In the genomic region with DNA sequence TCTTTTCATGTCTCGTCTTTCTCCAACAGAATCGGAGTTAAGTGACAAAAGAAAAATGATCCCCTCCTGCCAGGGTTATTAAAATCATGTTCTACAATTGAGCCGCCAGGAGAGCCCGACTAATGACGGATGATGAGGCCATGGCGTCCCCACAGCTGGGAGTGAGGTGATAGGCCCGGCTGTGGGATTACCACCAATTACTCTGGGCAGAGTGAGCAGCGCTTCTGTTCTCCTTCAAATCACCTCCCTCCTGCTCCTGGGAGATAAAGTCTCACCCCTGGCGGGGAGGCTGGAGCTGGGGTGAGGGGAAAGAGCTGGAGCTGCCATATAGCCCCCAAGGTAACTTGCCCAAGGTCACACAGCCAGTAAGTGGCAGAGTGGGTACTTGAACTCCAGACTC, we compare ENCODE assay signal across 29 cellular contexts. TPM values are rescaled to one million over a fixed set of nuclear protein-coding genes. Genes with fewer than 3 reads are reported as not detected.
DNase-seq lines count a peak whose midpoint lies in the region; ATAC-seq and TF ChIP-seq lines count a peak whose summit lies in the region.
"Had no signal": no experiment of that assay in that cellular context is flagged by ENCODE, and none has a peak within 500 bp of the region (broad histone marks: within the 10 kb centered on the region; RNA-seq: fewer than 3 reads in every experiment).

No MANE protein-coding gene starts in this region.

- TF ChIP-seq CTCF in CD14-positive monocyte (IDR thresholded peaks at IDR 0.05), result no peak
- TF ChIP-seq CTCF in endodermal cell (conservative IDR thresholded peaks at IDR 0.05), result no peak
- no peak for TF ChIP-seq CTCF in PC-9 (conservative IDR thresholded peaks at IDR 0.05)

- H3K9me3 Mint-ChIP-seq in CD14-positive monocyte (no peaks in the 10 kb centered on the region), endodermal cell (no peaks in the 10 kb centered on the region)
- H3K9me3 Mint-ChIP-seq: activated naive CD4-positive, alpha-beta T cell treated with anti-CD3 and anti-CD28 coated beads, Interleukin-2, amount 50 U/mL, for 72 hours; activated T-helper 2 cell treated with anti-CD3 and anti-CD28 coated beads, Interferon-gamma antibody, Interleukin-2, Interleukin-4, amounts not matched to agents 10 μg/mL and 5 μg/mL and 100 μg/mL, durations not matched to agents 14 hours and 24 hours and 36 hours; natural killer cell; stimulated activated naive B cell treated with anti-CD40 and anti-IgM and Interleukin-4, amounts not matched to agents 10 μg/mL and 1 μg/mL and 100 μg/mL, for 72 hours had no signal

- CTCF ChIA-PET in PC-9 (lab: Charles Lee), result interaction anchor here (0.6 kb wide), 1 partner anchor 175 kb away, joined by 4 read pairs; no protein-coding TSS in a partner anchor

- H3K27ac ChIP-seq in endodermal cell (ENCODE audit: low read depth, low read length), result peak overlapping the region; percentile 66
- no peak overlapping the region for H3K27ac ChIP-seq in PC-9
- H3K27ac ChIP-seq: BLaER1, gastrocnemius medialis, hepatocyte, lower lobe of right lung, pancreas had no signal

- H3K4me3 ChIP-seq in endodermal cell (ENCODE audit: low read length), result no peak overlapping the region
- no peak overlapping the region for H3K4me3 ChIP-seq in PC-9
- H3K4me3 ChIP-seq: BLaER1, gastrocnemius medialis, hepatocyte, lower lobe of right lung, mucosa of descending colon, pancreas had no signal

- H3K4me1 Mint-ChIP-seq in CD14-positive monocyte (peaks cover 25% of the 10 kb centered on the region), endodermal cell (peaks cover 25% of the 10 kb centered on the region)
- H3K4me1 Mint-ChIP-seq: natural killer cell; stimulated activated naive B cell treated with anti-CD40 and anti-IgM and Interleukin-4, amounts not matched to agents 10 μg/mL and 1 μg/mL and 100 μg/mL, for 72 hours had no signal

- H3K36me3 ChIP-seq in endodermal cell (ENCODE audit: control insufficient read depth, insufficient read depth, low read length) (no peaks in the 10 kb centered on the region), PC-9 (ENCODE audit: low read depth) (no peaks in the 10 kb centered on the region)
- H3K36me3 ChIP-seq: BLaER1, gastrocnemius medialis, lower lobe of right lung, pancreas had no signal

- no peak for ATAC-seq in GM21825 (IDR thresholded peaks at IDR 0.05; ENCODE audit: unreplicated experiment)
- no peak for ATAC-seq in HG02852 (IDR thresholded peaks at IDR 0.05; ENCODE audit: unreplicated experiment)
- ATAC-seq: activated naive CD4-positive, alpha-beta T cell treated with anti-CD3 and anti-CD28 coated beads, Interleukin-2, amount 50 U/mL, for 72 hours; gastrocnemius medialis; mucosa of descending colon; natural killer cell; stimulated activated naive B cell treated with anti-CD40 and anti-IgM and Interleukin-4, amounts not matched to agents 10 μg/mL and 1 μg/mL and 100 μg/mL, for 72 hours had no signal

- peaks cover 10% of the 10 kb centered on the region for H3K4me1 ChIP-seq in endodermal cell (ENCODE audit: control insufficient read depth, insufficient read depth, low read length)
- H3K4me1 ChIP-seq in PC-9 (replicated peaks; ENCODE audit: insufficient read depth), result no peaks in the 10 kb centered on the region
- H3K4me1 ChIP-seq: BLaER1, gastrocnemius medialis, lower lobe of right lung, pancreas had no signal

- WGBS in endodermal cell (ENCODE audit: insufficient coverage in 1 of 2, insufficient read length in 1 of 2), 2 experiments, result 84 to 90% methylated on average over 6 to 9 of the region's 9 CpGs

- H3K27ac Mint-ChIP-seq in CD14-positive monocyte, result peak overlapping the region in 3 of 7 donors; percentile 26 to 55 (median 35)
- no peak overlapping the region for H3K27ac Mint-ChIP-seq in endodermal cell
- H3K27ac Mint-ChIP-seq: activated T-helper 2 cell treated with anti-CD3 and anti-CD28 coated beads, Interferon-gamma antibody, Interleukin-2, Interleukin-4, amounts not matched to agents 10 μg/mL and 5 μg/mL and 100 μg/mL, durations not matched to agents 14 hours and 24 hours and 36 hours; natural killer cell; stimulated activated naive B cell treated with anti-CD40 and anti-IgM and Interleukin-4, amounts not matched to agents 10 μg/mL and 1 μg/mL and 100 μg/mL, for 72 hours had no signal

- no peak overlapping the region for H3K9ac ChIP-seq in endodermal cell (ENCODE audit: extremely low read depth, low read length, poor library complexity, severe bottlenecking)
- H3K9ac ChIP-seq: BLaER1 had no signal

- H2AFZ ChIP-seq in PC-9, result no peak overlapping the region
- H2AFZ ChIP-seq: hepatocyte had no signal

- no peaks in the 10 kb centered on the region for H3K79me2 ChIP-seq in PC-9 (ENCODE audit: low read depth)
- H3K79me2 ChIP-seq: hepatocyte had no signal

- H3K4me3 Mint-ChIP-seq in CD14-positive monocyte, result no peak overlapping the region
- no peak overlapping the region for H3K4me3 Mint-ChIP-seq in endodermal cell
- H3K4me3 Mint-ChIP-seq: natural killer cell; stimulated activated naive B cell treated with anti-CD40 and anti-IgM and Interleukin-4, amounts not matched to agents 10 μg/mL and 1 μg/mL and 100 μg/mL, for 72 hours had no signal

- H3K9me3 ChIP-seq in endodermal cell (ENCODE audit: control insufficient read depth, low read length), result no peaks in the 10 kb centered on the region
- no peaks in the 10 kb centered on the region for H3K9me3 ChIP-seq in PC-9 (ENCODE audit: insufficient read depth, low read depth)
- H3K9me3 ChIP-seq: BLaER1, gastrocnemius medialis, lower lobe of right lung, mucosa of descending colon, pancreas had no signal

- H3K27me3 Mint-ChIP-seq in CD14-positive monocyte (ENCODE audit: low read depth in 3 of 3), result peaks cover 0 to 3% (median 0%) of the 10 kb centered on the region in 3 donors
- H3K27me3 Mint-ChIP-seq in endodermal cell (ENCODE audit: insufficient read depth), result no peaks in the 10 kb centered on the region

- H3K9me2 ChIP-seq in PC-9 (ENCODE audit: insufficient read depth), result no peaks in the 10 kb centered on the region

- POLR2A ChIA-PET in PC-9 (lab: Charles Lee; ENCODE audit: unreplicated experiment), result no interaction called here

- H3K36me3 Mint-ChIP-seq in CD14-positive monocyte, result no peaks in the 10 kb centered on the region
- no peaks in the 10 kb centered on the region for H3K36me3 Mint-ChIP-seq in endodermal cell (ENCODE audit: low read depth)
- H3K36me3 Mint-ChIP-seq: activated naive CD4-positive, alpha-beta T cell treated with anti-CD3 and anti-CD28 coated beads, Interleukin-2, amount 50 U/mL, for 72 hours; natural killer cell; stimulated activated naive B cell treated with anti-CD40 and anti-IgM and Interleukin-4, amounts not matched to agents 10 μg/mL and 1 μg/mL and 100 μg/mL, for 72 hours had no signal

- H3K4me2 ChIP-seq in PC-9, result no peak overlapping the region
- H3K4me2 ChIP-seq: BLaER1, hepatocyte had no signal

- intact Hi-C loops in CD14-positive monocyte (cut with micrococcal nuclease), result loop anchor here (2.0 to 5.0 kb wide), 2 partner anchors 805 kb away; no protein-coding TSS in a partner anchor
- intact Hi-C loops in PC-9 (cut with micrococcal nuclease; ENCODE audit: unreplicated experiment), result loop anchor here (5.0 kb wide), 2 partner anchors 660 to 805 kb away; no protein-coding TSS in a partner anchor

- H3F3A ChIP-seq in PC-9 (ENCODE audit: insufficient read depth, low read depth), result no peaks in the 10 kb centered on the region

- H4K20me1 ChIP-seq in PC-9 (ENCODE audit: insufficient read depth), result no peaks in the 10 kb centered on the region
- H4K20me1 ChIP-seq: BLaER1 had no signal

- no TSS peak for BruUV-seq in PC-9 (replicated peaks; lab: Mats Ljungman, UMichigan)

- DNase-seq in CD14-positive monocyte (ENCODE audit: low spot score) (peak; percentile 29), NCI-H1436 treated with DMSO at 0.1 percent for 48 hours (lab: John Stamatoyannopoulos, UW) (peak; percentile 30), NCI-H82 treated with DMSO at 0.1 percent for 48 hours (lab: John Stamatoyannopoulos, UW; ENCODE audit: unreplicated experiment) (peak; percentile 48), endodermal cell (peak; percentile 49), NCI-H2081 (lab: John Stamatoyannopoulos, UW) (no peak), PC-9 (no peak)
- DNase-seq: ACHN; activated CD4-positive, alpha-beta T cell treated with anti-CD3 and anti-CD28 coated beads for 48 hours; amygdala; DMS53; gastrocnemius medialis; lower lobe of right lung; mucosa of descending colon; natural killer cell; NCI-H2029 treated with DMSO at 0.1 percent for 48 hours; NCI-H510A; pancreas; small intestine; stimulated activated naive B cell treated with anti-CD40 and anti-IgM and Interleukin-4, amounts not matched to agents 10 μg/mL and 1 μg/mL and 100 μg/mL, for 72 hours; SW 1271; T-helper 9 cell; trophoblast cell had no signal

- H3K27me3 ChIP-seq in endodermal cell (ENCODE audit: control insufficient read depth, insufficient read depth, low read length, poor library complexity, severe bottlenecking) (no peaks in the 10 kb centered on the region), PC-9 (ENCODE audit: insufficient read depth, low read depth) (no peaks in the 10 kb centered on the region)
- H3K27me3 ChIP-seq: BLaER1, gastrocnemius medialis, hepatocyte, pancreas had no signal

RNA-seq across cellular contexts. Expression of a gene that starts 34.7 kb away (rescaled TPM):
- 100 to 1,000 TPM; 270 to 447 TPM for polyA plus RNA-seq in CD14-positive monocyte
- total RNA-seq in endodermal cell, result 1 to 10 TPM; 1.5 TPM
- 0.50 TPM for polyA plus RNA-seq in endodermal cell (2013, experiment 1 of 2)
- 0.17 TPM for polyA plus RNA-seq in endodermal cell (2013, experiment 2 of 2)
- total RNA-seq in PC-9 (2021), result not detected in 2 replicates
- total RNA-seq: endothelial cell of umbilical vein had no signal
- polyA plus RNA-seq: endothelial cell of umbilical vein had no signal

RNA-seq across cellular contexts. Expression of a gene that starts 53.2 kb away (rescaled TPM):
- 10 to 100 TPM; 66.4 to 68.1 TPM for polyA plus RNA-seq in CD14-positive monocyte
- total RNA-seq in endodermal cell (100 to 1,000 TPM; 107 to 111 TPM), PC-9 (2021) (138 and 200 TPM in 2 replicates)
- 103 TPM for polyA plus RNA-seq in endodermal cell (2013, experiment 1 of 2)
- polyA plus RNA-seq in endodermal cell (2013, experiment 2 of 2), result 109 TPM

Comparison
In these comparisons a context has a peak if more than half of its experiments do, and no peak if none do; other contexts are left out.
1. DNase-seq: peak in CD14-positive monocyte (single experiment), NCI-H1436 treated with DMSO at 0.1 percent for 48 hours (single experiment), NCI-H82 treated with DMSO at 0.1 percent for 48 hours (single experiment) and endodermal cell (single experiment); none in NCI-H2081 (0 of 2) and PC-9 (0 of 2).